ENCODE assay signal across 28 cellular contexts in genomic region chr7:139571190-139571589, GRCh38. TPM values are rescaled to one million over a fixed set of nuclear protein-coding genes. Genes with fewer than 3 reads are reported as not detected.
"Had no signal": no experiment of that assay in that cellular context is flagged by ENCODE, and none has a peak within 500 bp of the region (broad histone marks: within the 10 kb centered on the region; RNA-seq: fewer than 3 reads in every experiment).

No MANE protein-coding gene starts in this region.

- H3K4me3 Mint-ChIP-seq: activated CD4-positive, alpha-beta T cell treated with anti-CD3 and anti-CD28 coated beads, Interleukin-2, amount 10 ng/mL, durations not matched to agents 7 days and 5 days; activated CD8-positive, alpha-beta T cell treated with anti-CD3 and anti-CD28 coated beads for 36 hours; activated naive CD8-positive, alpha-beta T cell; activated T-helper 1 cell treated with anti-CD3 and anti-CD28 coated beads, Interleukin-12 subunit alpha, Interleukin-12 subunit beta, Interleukin-2, Interleukin-4 antibody, amounts not matched to agents 30 ng/mL and 10 ng/mL and 1 ng/mL, durations not matched to agents 14 hours and 24 hours and 36 hours; effector memory CD8-positive, alpha-beta T cell; naive thymus-derived CD4-positive, alpha-beta T cell; stimulated activated naive CD8-positive, alpha-beta T cell treated with anti-CD3 and anti-CD28 coated beads, Interleukin-15, Interleukin-2, amounts not matched to agents 100 ng/mL and 50 ng/mL, for 24 hours had no signal

- H3K4me1 ChIP-seq: adrenal gland, ascending aorta, tibial artery had no signal

- H3K27me3 Mint-ChIP-seq: activated CD4-positive, alpha-beta T cell treated with anti-CD3 and anti-CD28 coated beads, Interleukin-2, amount 10 ng/mL, durations not matched to agents 7 days and 5 days; activated CD8-positive, alpha-beta T cell treated with anti-CD3 and anti-CD28 coated beads for 36 hours; activated naive CD8-positive, alpha-beta T cell; effector memory CD8-positive, alpha-beta T cell; naive thymus-derived CD4-positive, alpha-beta T cell; stimulated activated naive CD8-positive, alpha-beta T cell treated with anti-CD3 and anti-CD28 coated beads, Interleukin-15, Interleukin-2, amounts not matched to agents 100 ng/mL and 50 ng/mL, for 24 hours had no signal

- H3K27ac ChIP-seq: adrenal gland, ascending aorta, brain microvascular endothelial cell, esophagus muscularis mucosa, ovary, psoas muscle, right atrium auricular region, tibial artery, VCaP had no signal

- H3K4me3 ChIP-seq: adrenal gland, ascending aorta, esophagus muscularis mucosa, gastrocnemius medialis, lung, ovary, psoas muscle, right atrium auricular region, tibial artery had no signal

- H3K9me3 ChIP-seq: adrenal gland, ascending aorta, esophagus muscularis mucosa, gastrocnemius medialis, ovary, psoas muscle, right atrium auricular region, tibial artery had no signal

- H3K27ac Mint-ChIP-seq: activated CD4-positive, alpha-beta T cell treated with anti-CD3 and anti-CD28 coated beads, Interleukin-2, amount 10 ng/mL, durations not matched to agents 7 days and 5 days; activated CD8-positive, alpha-beta T cell treated with anti-CD3 and anti-CD28 coated beads for 36 hours; activated naive CD8-positive, alpha-beta T cell; activated T-helper 1 cell treated with anti-CD3 and anti-CD28 coated beads, Interleukin-12 subunit alpha, Interleukin-12 subunit beta, Interleukin-2, Interleukin-4 antibody, amounts not matched to agents 30 ng/mL and 10 ng/mL and 1 ng/mL, durations not matched to agents 14 hours and 24 hours and 36 hours; effector memory CD8-positive, alpha-beta T cell; stimulated activated naive CD8-positive, alpha-beta T cell treated with anti-CD3 and anti-CD28 coated beads, Interleukin-15, Interleukin-2, amounts not matched to agents 100 ng/mL and 50 ng/mL, for 24 hours had no signal

- DNase-seq: activated CD4-positive, alpha-beta T cell treated with anti-CD3 and anti-CD28 coated beads, Interleukin-2, amount 10 ng/mL, durations not matched to agents 7 days and 5 days; activated CD4-positive, CD25-positive, alpha-beta regulatory T cell treated with anti-CD3 and anti-CD28 coated beads, Interleukin-2, amount 50 U/mL, for 72 hours; activated CD8-positive, alpha-beta T cell treated with anti-CD3 and anti-CD28 coated beads for 36 hours; activated naive CD4-positive, alpha-beta T cell; brain microvascular endothelial cell; central memory CD4-positive, alpha-beta T cell; effector memory CD8-positive, alpha-beta T cell; gastrocnemius medialis; hippocampal formation; islet precursor cell; left cardiac atrium; naive thymus-derived CD4-positive, alpha-beta T cell; psoas muscle; stimulated activated CD4-positive, alpha-beta T cell treated with anti-CD3 and anti-CD28 coated beads, Interleukin-12 subunit alpha, Interleukin-12 subunit beta, amount 100 ng/mL, for 4 hours; stimulated activated CD4-positive, alpha-beta T cell treated with anti-CD3 and anti-CD28 coated beads, Interleukin-4, amount 100 ng/mL, for 4 hours; T-helper 2 cell; tibial artery had no signal

- H3K9me3 Mint-ChIP-seq: activated CD4-positive, alpha-beta T cell treated with anti-CD3 and anti-CD28 coated beads, Interleukin-2, amount 10 ng/mL, durations not matched to agents 7 days and 5 days; activated CD8-positive, alpha-beta T cell treated with anti-CD3 and anti-CD28 coated beads for 36 hours; activated T-helper 1 cell treated with anti-CD3 and anti-CD28 coated beads, Interleukin-12 subunit alpha, Interleukin-12 subunit beta, Interleukin-2, Interleukin-4 antibody, amounts not matched to agents 30 ng/mL and 10 ng/mL and 1 ng/mL, durations not matched to agents 14 hours and 24 hours and 36 hours; effector memory CD8-positive, alpha-beta T cell; stimulated activated naive CD8-positive, alpha-beta T cell treated with anti-CD3 and anti-CD28 coated beads, Interleukin-15, Interleukin-2, amounts not matched to agents 100 ng/mL and 50 ng/mL, for 24 hours had no signal

- H3K27me3 ChIP-seq: adrenal gland, ascending aorta, brain microvascular endothelial cell, esophagus muscularis mucosa, gastrocnemius medialis, ovary, right atrium auricular region, tibial artery had no signal

- H3K36me3 ChIP-seq: ovary had no signal

RNA-seq across cellular contexts. Expression of gene CLEC2L, which starts 47.7 kb away (rescaled TPM):
- total RNA-seq: activated CD4-positive, alpha-beta T cell treated with anti-CD3 and anti-CD28 coated beads, Interleukin-2, amount 10 ng/mL, durations not matched to agents 7 days and 5 days; activated CD8-positive, alpha-beta T cell treated with anti-CD3 and anti-CD28 coated beads for 36 hours; activated T-helper 1 cell treated with anti-CD3 and anti-CD28 coated beads, Interleukin-12 subunit alpha, Interleukin-12 subunit beta, Interleukin-2, Interleukin-4 antibody, amounts not matched to agents 30 ng/mL and 10 ng/mL and 1 ng/mL, durations not matched to agents 14 hours and 24 hours and 36 hours; ascending aorta; dermis microvascular lymphatic vessel endothelial cell; esophagus muscularis mucosa; lung; naive thymus-derived CD4-positive, alpha-beta T cell; right atrium auricular region had no signal
- polyA plus RNA-seq: adrenal gland; naive thymus-derived CD4-positive, alpha-beta T cell had no signal
